Comparison of ENCODE assay signal across 16 cellular contexts in the genomic region with DNA sequence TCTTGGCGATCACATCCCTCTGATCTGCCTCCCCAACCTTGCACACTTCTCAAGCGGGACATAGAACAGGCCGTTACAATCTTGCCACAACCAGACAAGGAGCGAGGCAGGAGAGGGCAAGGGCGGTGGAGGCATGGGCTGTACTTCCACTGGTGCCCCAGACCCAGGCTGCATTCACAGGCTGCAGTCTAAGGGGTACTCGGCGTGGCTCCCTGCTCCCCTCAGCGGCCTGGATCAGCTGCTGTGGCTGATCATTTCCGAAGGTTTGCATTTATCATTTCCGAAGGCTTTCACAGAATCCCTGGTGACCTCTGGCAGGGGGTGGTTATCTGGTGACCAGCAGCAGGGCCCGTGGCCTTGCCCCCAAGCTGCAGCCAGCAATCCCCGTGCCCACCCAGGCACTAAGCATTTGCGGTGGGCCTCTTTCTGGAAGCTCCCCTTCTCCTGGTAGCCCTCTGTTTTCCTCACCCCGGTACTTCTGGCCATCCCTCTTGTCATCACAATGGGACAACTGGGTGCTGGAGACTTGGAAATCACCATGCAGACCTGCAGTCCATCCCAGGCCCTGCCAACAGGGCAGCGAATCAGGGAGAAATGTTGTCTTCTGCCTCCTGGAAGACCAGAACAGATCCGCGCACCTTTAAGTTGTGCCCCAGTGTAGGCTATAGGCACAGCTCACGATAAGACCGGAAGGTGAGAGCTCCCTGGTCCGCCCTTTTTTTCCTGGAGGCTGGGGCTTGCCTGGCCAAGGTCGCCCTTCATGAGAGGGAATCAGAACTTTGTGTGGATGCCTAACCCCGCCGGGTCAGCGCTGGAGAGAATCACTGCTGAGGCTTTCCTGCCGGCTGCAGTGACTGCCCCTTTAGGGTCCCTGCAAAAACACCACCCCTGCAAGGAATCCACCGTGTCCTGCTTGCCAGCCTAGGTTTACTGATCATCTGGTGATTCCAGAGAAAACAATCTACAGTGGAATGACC.
DNase-seq lines count a peak whose midpoint lies in the region; ATAC-seq and TF ChIP-seq lines count a peak whose summit lies in the region.
"Had no signal": no experiment of that assay in that cellular context is flagged by ENCODE, and none has a peak within 500 bp of the region (broad histone marks: within the 10 kb centered on the region; RNA-seq: fewer than 3 reads in every experiment).

No MANE protein-coding gene starts in this region.

- TF ChIP-seq POLR2A in esophagus muscularis mucosa (IDR thresholded peaks at IDR 0.05; ENCODE audit: low read depth) (no peak), vagina (IDR thresholded peaks at IDR 0.05) (no peak)

- H3K4me1 ChIP-seq in esophagus muscularis mucosa: no peaks in the 10 kb centered on the region
- H3K4me1 ChIP-seq in vagina: no peaks in the 10 kb centered on the region

- H3K36me3 Mint-ChIP-seq in chondrocyte (ENCODE audit: low read depth): no peaks in the 10 kb centered on the region

- no peak overlapping the region for H3K4me3 Mint-ChIP-seq in chondrocyte (ENCODE audit: unreplicated experiment)
- H3K4me3 Mint-ChIP-seq: CD4-positive, alpha-beta memory T cell had no signal

- TF ChIP-seq EP300 in esophagus muscularis mucosa (IDR thresholded peaks at IDR 0.05): no peak

- H3K27ac Mint-ChIP-seq in chondrocyte (ENCODE audit: unreplicated experiment): no peak overlapping the region
- H3K27ac Mint-ChIP-seq: CD4-positive, alpha-beta memory T cell had no signal

- WGBS in esophagus muscularis mucosa: 78% methylated on average over 21 of the region's 26 CpGs

- peaks cover 65% of the 10 kb centered on the region for H3K9me3 Mint-ChIP-seq in chondrocyte (ENCODE audit: low read depth)

- H3K27ac ChIP-seq in esophagus muscularis mucosa (replicated peaks in 1 of 4): no peak overlapping the region
- H3K27ac ChIP-seq in vagina: no peak overlapping the region
- H3K27ac ChIP-seq: GM23248 had no signal

- TF ChIP-seq CTCF in chondrocyte (IDR thresholded peaks at IDR 0.05) (no peak), esophagus muscularis mucosa (IDR thresholded peaks at IDR 0.05) (no peak), vagina (IDR thresholded peaks at IDR 0.05) (no peak)

- H3K27me3 ChIP-seq in esophagus muscularis mucosa (peaks cover 0 to 28% (median 0%) of the 10 kb centered on the region in 4 donors), vagina (no peaks in the 10 kb centered on the region)

- H3K36me3 ChIP-seq in esophagus muscularis mucosa: no peaks in the 10 kb centered on the region
- H3K36me3 ChIP-seq in vagina: no peaks in the 10 kb centered on the region

- intact Hi-C loops in esophagus muscularis mucosa (cut with DNase I) (no loop called here), posterior vena cava (cut with DNase I) (no loop called here), vagina (cut with DNase I) (no loop called here)

- peak; percentile 69 for DNase-seq in chondrocyte (ENCODE audit: low spot score)
- peak; percentile 80 for DNase-seq in esophagus muscularis mucosa (ENCODE audit: extremely low spot score)
- DNase-seq in posterior vena cava (ENCODE audit: low spot score): peak; percentile 67
- peak; percentile 80 to 81 for DNase-seq in vagina (ENCODE audit: extremely low spot score in 2 of 2)
- DNase-seq: C1 segment of cervical spinal cord; Calu3; CD4-positive, alpha-beta memory T cell; COR-L47; DMS53; DMS79 treated with DMSO at 0.1 percent for 48 hours; GM23248; H7; HCEC 1CT had no signal

- no peak overlapping the region for H3K4me3 ChIP-seq in esophagus muscularis mucosa
- H3K4me3 ChIP-seq in vagina: no peak overlapping the region
- H3K4me3 ChIP-seq: GM23248 had no signal

- peaks cover 0 to 9% (median 0%) of the 10 kb centered on the region in 4 donors for H3K9me3 ChIP-seq in esophagus muscularis mucosa
- no peaks in the 10 kb centered on the region for H3K9me3 ChIP-seq in vagina

- no peaks in the 10 kb centered on the region for H3K27me3 Mint-ChIP-seq in chondrocyte (ENCODE audit: low read depth)
- H3K27me3 Mint-ChIP-seq: CD4-positive, alpha-beta memory T cell had no signal

- no peaks in the 10 kb centered on the region for H3K4me1 Mint-ChIP-seq in chondrocyte (ENCODE audit: low read depth)
- H3K4me1 Mint-ChIP-seq: CD4-positive, alpha-beta memory T cell had no signal

- no peak for ATAC-seq in HG03565 (IDR thresholded peaks at IDR 0.05; ENCODE audit: unreplicated experiment)
- ATAC-seq in HG02981 (IDR thresholded peaks at IDR 0.05; ENCODE audit: unreplicated experiment): no peak
- no peak for ATAC-seq in GM21786 (IDR thresholded peaks at IDR 0.05; ENCODE audit: unreplicated experiment)
